Comparison of ENCODE assay signal across 13 cellular contexts in genomic region chr15:40938530-40938870, GRCh38. TPM values are rescaled to one million over a fixed set of nuclear protein-coding genes. Genes with fewer than 3 reads are reported as not detected.
DNase-seq lines count a peak whose midpoint lies in the region; ATAC-seq, FAIRE-seq and TF ChIP-seq lines count a peak whose summit lies in the region.
"Had no signal": no experiment of that assay in that cellular context is flagged by ENCODE, and none has a peak within 500 bp of the region (broad histone marks: within the 10 kb centered on the region; RNA-seq: fewer than 3 reads in every experiment).

No MANE protein-coding gene starts in this region.

- H3K9me3 ChIP-seq in BLaER1 (no peaks in the 10 kb centered on the region), IMR-90 (ENCODE audit: control insufficient read depth, insufficient read depth, low read length) (no peaks in the 10 kb centered on the region), right cardiac atrium (ENCODE audit: control insufficient read depth, low read length) (no peaks in the 10 kb centered on the region), gastrocnemius medialis (no peaks in the 10 kb centered on the region)
- H3K9me3 ChIP-seq: SJSA1 had no signal

- CTCF ChIA-PET in IMR-90 (lab: Yijun Ruan, JAX) = interaction anchor here (0.5 to 0.8 kb wide), 2 partner anchors 16 to 80 kb away, joined by 3 to 5 read pairs; no protein-coding TSS in a partner anchor

- H2BK20ac ChIP-seq in IMR-90 (ENCODE audit: low read depth, low read length) = peak overlapping the region; percentile 5; the same call in 1 of the 2 replicates

- TF ChIP-seq CTCF in IMR-90 (conservative IDR thresholded peaks at IDR 0.05; ENCODE audit: low read depth, low read length) = no peak
- TF ChIP-seq CTCF in gastrocnemius medialis (IDR thresholded peaks at IDR 0.05 in 4 of 5, conservative IDR thresholded peaks at IDR 0.05 in 1 of 5) = no peak

- H2AFZ ChIP-seq in IMR-90 (replicated peaks; ENCODE audit: low read length, poor library complexity) = peak overlapping the region; percentile 40

- FAIRE-seq in RCC 7860 (lab: Jason Lieb, UNC) = no peak

- ATAC-seq in IMR-90 (ENCODE audit: low read depth) (no peak), right cardiac atrium (no peak), gastrocnemius medialis (no peak)

- BruUV-seq in IMR-90 (replicated peaks; lab: Mats Ljungman, UMichigan) = no TSS peak

- TF ChIP-seq POLR2A in IMR-90 (IDR thresholded peaks at IDR 0.05; ENCODE audit: low read depth, low read length) (no peak), gastrocnemius medialis (IDR thresholded peaks at IDR 0.05) (no peak)

- H3K9me1 ChIP-seq in IMR-90 (ENCODE audit: insufficient read depth, low read length) = peaks cover 24% of the 10 kb centered on the region

- 0 out of 2 replicates have a peak overlapping the region, but pooled peaks have one; percentile 40 for H3K14ac ChIP-seq in IMR-90 (replicated peaks; ENCODE audit: low read depth, low read length)

- H4K20me1 ChIP-seq in BLaER1 = no peaks in the 10 kb centered on the region
- H4K20me1 ChIP-seq in IMR-90 (ENCODE audit: insufficient read depth, low read length) = peaks cover 7% of the 10 kb centered on the region; the same call in 1 of the 2 replicates

- dilution Hi-C loops in IMR-90 (cut with HindIII; ENCODE audit: low sequenced_read_pairs, unreplicated experiment) = no loop called here

- H3K9ac ChIP-seq in BLaER1 (no peak overlapping the region), IMR-90 (ENCODE audit: low read depth, low read length) (no peak overlapping the region)

- H3K23ac ChIP-seq in IMR-90 (ENCODE audit: low read depth, low read length) = no peak overlapping the region

- H3K36me3 ChIP-seq in BLaER1 (no peaks in the 10 kb centered on the region), IMR-90 (ENCODE audit: control insufficient read depth, insufficient read depth, low read length) (peaks cover 12% of the 10 kb centered on the region), gastrocnemius medialis (no peaks in the 10 kb centered on the region)

- H3K27ac ChIP-seq in BLaER1 = peak overlapping the region; percentile 63
- no peak overlapping the region for H3K27ac ChIP-seq in IMR-90 (ENCODE audit: insufficient read depth, low read length)
- H3K27ac ChIP-seq in right cardiac atrium (ENCODE audit: low read length) = peak overlapping the region; percentile 14
- peak overlapping the region; percentile 77 to 85 (median 82) for H3K27ac ChIP-seq in gastrocnemius medialis
- H3K27ac ChIP-seq: SJSA1 had no signal

- no peak overlapping the region; the same call in 1 of the 2 replicates for H4K91ac ChIP-seq in IMR-90 (ENCODE audit: insufficient read depth, low read depth, low read length)

- no peak overlapping the region for H3K18ac ChIP-seq in IMR-90 (ENCODE audit: low read depth, low read length)

- peak overlapping the region; percentile 84 for H2AK9ac ChIP-seq in IMR-90 (replicated peaks; ENCODE audit: low read depth, low read length, poor library complexity)

- TF ChIP-seq RAD21 in IMR-90 (IDR thresholded peaks at IDR 0.05; ENCODE audit: low read length) = no peak

- H3K4me1 ChIP-seq in BLaER1 (peaks cover 83% of the 10 kb centered on the region), IMR-90 (ENCODE audit: control insufficient read depth, insufficient read depth, low read length) (peaks cover 21% of the 10 kb centered on the region), right cardiac atrium (ENCODE audit: control insufficient read depth, insufficient read depth, low read length) (peaks cover 7% of the 10 kb centered on the region), gastrocnemius medialis (peaks cover 27 to 54% of the 10 kb centered on the region in 2 donors)

- H3K4me2 ChIP-seq in BLaER1 (peak overlapping the region; percentile 88), IMR-90 (ENCODE audit: low read depth, low read length) (no peak overlapping the region)

- H2AK5ac ChIP-seq in IMR-90 (ENCODE audit: low read depth, low read length) = peak overlapping the region; percentile 54; the same call in 1 of the 2 replicates

- H2BK5ac ChIP-seq in IMR-90 (ENCODE audit: low read depth, low read length, poor library complexity, severe bottlenecking) = no peak overlapping the region

- no peak overlapping the region for H2BK120ac ChIP-seq in IMR-90 (ENCODE audit: low read depth, low read length)

- H4K5ac ChIP-seq in IMR-90 (ENCODE audit: low read depth, low read length) = no peak overlapping the region

- H3K27me3 ChIP-seq in BLaER1 (no peaks in the 10 kb centered on the region; the same call in 1 of the 2 replicates), IMR-90 (ENCODE audit: control insufficient read depth, insufficient read depth, low read length) (no peaks in the 10 kb centered on the region), right cardiac atrium (ENCODE audit: control insufficient read depth, insufficient read depth) (no peaks in the 10 kb centered on the region), gastrocnemius medialis (peaks cover 0 to 4% (median 0%) of the 10 kb centered on the region in 3 donors)
- H3K27me3 ChIP-seq: SJSA1 had no signal

- no CpG with 5 or more reads among the region's 6 CpGs for WGBS in IMR-90 (ENCODE audit: extremely low coverage in 2 of 2, insufficient read length in 1 of 2), 2 experiments
- 85% methylated on average over 6 of the region's 6 CpGs for WGBS in right cardiac atrium

- DNase-seq in IMR-90 (no peak), right cardiac atrium (peak in 1 of 3 donors; percentile 63), gastrocnemius medialis (no peak), RCC 7860 (ENCODE audit: low spot score) (no peak), glomerular visceral epithelial cell (ENCODE audit: extremely low spot score) (no peak), NCI-H1694 treated with DMSO at 0.1 percent for 48 hours (lab: John Stamatoyannopoulos, UW) (no peak)
- DNase-seq: NCI-H1105 treated with DMSO at 0.1 percent for 48 hours; NCI-H187 treated with DMSO at 0.1 percent for 48 hours; NCI-H446; NK-92 treated with Interleukin-12 subunit alpha and Interleukin-12 subunit beta, amount 100 ng/mL, for 24 hours had no signal

- no peak overlapping the region for H3K56ac ChIP-seq in IMR-90 (ENCODE audit: extremely low read depth, insufficient read depth, low read length)

- H3K4me3 ChIP-seq in BLaER1 (no peak overlapping the region), IMR-90 (ENCODE audit: insufficient read depth, low read depth, low read length) (no peak overlapping the region), right cardiac atrium (ENCODE audit: low read length) (no peak overlapping the region), gastrocnemius medialis (no peak overlapping the region)
- H3K4me3 ChIP-seq: SJSA1 had no signal

- H4K8ac ChIP-seq in IMR-90 (ENCODE audit: low read depth in 2 of 2, low read length in 2 of 2) = no peak overlapping the region

- H3K4ac ChIP-seq in IMR-90 (ENCODE audit: low read depth, low read length) = no peak overlapping the region; the same call in 1 of the 2 replicates

- no peak overlapping the region for H2BK15ac ChIP-seq in IMR-90 (ENCODE audit: low read depth, low read length)

- intact Hi-C loops in IMR-90 (cut with micrococcal nuclease) (no loop called here), right cardiac atrium (cut with DNase I) (no loop called here), gastrocnemius medialis (cut with DNase I; ENCODE audit: low total_unique reads) (no loop called here)

- in situ Hi-C loops in IMR-90 (cut with MboI; ENCODE audit: low sequenced_read_pairs) = no loop called here
- in situ Hi-C loops in gastrocnemius medialis (cut with MboI; ENCODE audit: low sequenced_read_pairs in 4 of 4) = no loop called here

- peaks cover 12 to 63% of the 10 kb centered on the region in 2 experiments; a peak in 3 of 4 replicates for H3K79me1 ChIP-seq in IMR-90 (ENCODE audit: low read depth in 1 of 2, low read length in 2 of 2)

- POLR2A ChIA-PET in IMR-90 (lab: Charles Lee; ENCODE audit: unreplicated experiment) = no interaction called here

TF ChIP-seq in IMR-90, 13 proteins besides CTCF, POLR2A, EP300 and RAD21 (continues in another document):
- TF ChIP-seq SMC3 (IDR thresholded peaks at IDR 0.05; ENCODE audit: low read depth, low read length) (no peak), BHLHE40 (IDR thresholded peaks at IDR 0.05; ENCODE audit: low read depth, low read length) (no peak), MAZ (IDR thresholded peaks at IDR 0.05; ENCODE audit: borderline replicate concordance, low read depth, low read length) (no peak), CHD1 (IDR thresholded peaks at IDR 0.05; ENCODE audit: low read depth, low read length) (no peak), NFE2L2 (IDR thresholded peaks at IDR 0.05; ENCODE audit: low read depth, low read length) (no peak), MAFK (IDR thresholded peaks at IDR 0.05; ENCODE audit: low read depth, low read length) (no peak), USF2 (IDR thresholded peaks at IDR 0.05; ENCODE audit: low read depth, low read length) (no peak), RFX5 (IDR thresholded peaks at IDR 0.05; ENCODE audit: low read depth, low read length) (no peak)

RNA-seq across cellular contexts. Expression of gene DLL4, which starts 9.4 kb away (rescaled TPM):
- total RNA-seq in IMR-90 (2012; rRNA removed) (1.7 and 1.8 TPM in 2 replicates), right cardiac atrium (10 to 100 TPM in 1 of 4 donors, 1 to 10 TPM in 3; 5.9 to 14.4 (median 7.2) TPM), gastrocnemius medialis (10 to 100 TPM in 2 of 4 donors, 1 to 10 TPM in 2; 5.9 to 15.7 (median 8.9) TPM)
- polyA plus RNA-seq in IMR-90 (2012; rRNA removed) (3.4 and 3.6 TPM in 2 replicates), right cardiac atrium (7.2 TPM)
- 2.3 and 2.9 TPM in 2 replicates for polyA plus RNA-seq in IMR-90 (2012; cell fraction: cytosol; rRNA removed)
- 2.4 and 5.1 TPM in 2 replicates for polyA plus RNA-seq in IMR-90 (2012; cell fraction: nucleus; rRNA removed; ENCODE audit: low replicate concordance)
- total RNA-seq: SJSA1 had no signal
- polyA plus RNA-seq: IgD-negative memory B cell had no signal

RNA-seq across cellular contexts. Expression of gene CHAC1, which starts 14.8 kb away (rescaled TPM):
- 41.9 and 51.3 TPM in 2 replicates for total RNA-seq in IMR-90 (2012; rRNA removed)
- 72.5 and 77.8 TPM in 2 replicates for polyA plus RNA-seq in IMR-90 (2012; rRNA removed)
- 40.3 and 108 TPM in 2 replicates for polyA plus RNA-seq in IMR-90 (2012; cell fraction: cytosol; rRNA removed)
- 31.6 and 74.8 TPM in 2 replicates for polyA plus RNA-seq in IMR-90 (2012; cell fraction: nucleus; rRNA removed; ENCODE audit: low replicate concordance)
- total RNA-seq in right cardiac atrium = 1 to 10 TPM; 1.6 to 2.0 (median 1.7) TPM
- 3.2 TPM for polyA plus RNA-seq in right cardiac atrium
- 100 to 1,000 TPM in 3 of 4 donors, 10 to 100 TPM in 1; 93.4 to 320 (median 139) TPM for total RNA-seq in gastrocnemius medialis

RNA-seq across cellular contexts. Expression of gene VPS18, which starts 44.2 kb away (rescaled TPM):
- total RNA-seq in IMR-90 (2012; rRNA removed) = 30.0 and 32.3 TPM in 2 replicates
- polyA plus RNA-seq in IMR-90 (2012; rRNA removed) = 19.3 and 20.8 TPM in 2 replicates
- 15.0 and 19.5 TPM in 2 replicates for polyA plus RNA-seq in IMR-90 (2012; cell fraction: cytosol; rRNA removed)
- 15.5 and 29.3 TPM in 2 replicates for polyA plus RNA-seq in IMR-90 (2012; cell fraction: nucleus; rRNA removed; ENCODE audit: low replicate concordance)
- total RNA-seq in right cardiac atrium = 10 to 100 TPM; 17.6 to 21.0 (median 19.4) TPM
- 12.7 TPM for polyA plus RNA-seq in right cardiac atrium
- total RNA-seq in gastrocnemius medialis = 10 to 100 TPM; 18.5 to 26.1 (median 19.3) TPM

Comparison
In these comparisons a context has a peak if more than half of its experiments do, and no peak if none do; other contexts are left out.
1. RNA of gene CHAC1, which starts 14.8 kb away (total RNA-seq): 93.4 to 320 TPM in gastrocnemius medialis and 41.9 to 51.3 TPM in IMR-90; 1.6 to 2.0 TPM in right cardiac atrium; every median in the first group is over 10 times any median in the second.